In the genomic region with DNA sequence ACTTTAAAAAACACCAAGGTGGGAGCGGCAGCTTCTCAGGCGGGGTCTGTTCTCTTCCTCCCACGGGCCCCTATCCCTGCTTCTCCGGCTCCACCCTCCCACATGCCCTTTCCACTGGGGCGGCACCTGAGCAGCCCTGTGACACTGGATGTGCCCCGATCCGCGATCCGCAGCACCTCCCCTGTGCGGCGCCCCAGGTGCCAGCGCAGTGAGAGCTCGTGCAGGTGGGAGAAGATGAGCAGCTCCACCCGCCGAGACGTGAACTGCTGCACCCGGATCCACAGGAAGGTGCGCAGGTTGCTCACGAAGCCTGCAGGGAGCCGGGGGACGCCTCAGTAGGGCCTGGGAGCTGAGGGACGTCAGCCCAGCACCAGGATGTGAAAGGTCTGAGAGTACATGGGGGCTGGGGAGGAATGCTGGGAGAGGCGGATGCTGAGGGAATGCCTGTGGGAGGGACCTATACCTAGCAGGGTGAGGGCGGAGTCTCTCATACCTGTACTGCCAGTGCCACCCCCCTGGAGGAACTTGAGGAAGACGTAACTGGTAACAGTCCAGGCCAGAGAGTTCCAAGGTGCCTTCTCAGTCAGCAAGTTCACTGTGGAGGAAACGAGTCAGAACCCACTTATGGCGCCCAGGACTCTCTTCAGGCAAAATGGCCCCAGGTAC, we compare ENCODE assay signal across 1 cellular context.
TF ChIP-seq lines count a peak whose summit lies in the region.

No MANE protein-coding gene starts in this region.

TF ChIP-seq in GM23338, 12 proteins besides CTCF, POLR2A, EP300 and RAD21 (continued from another document):
- no peak for TF ChIP-seq REST (IDR thresholded peaks at IDR 0.05; ENCODE audit: unreplicated experiment)
- no peak for TF ChIP-seq EZH2 (IDR thresholded peaks at IDR 0.05; ENCODE audit: low read depth, unreplicated experiment)
- no peak for TF ChIP-seq NANOG (IDR thresholded peaks at IDR 0.05; ENCODE audit: borderline replicate concordance)
- no peak for TF ChIP-seq ZNF331 (CRISPR knock-in tag; IDR thresholded peaks at IDR 0.05; ENCODE audit: low read depth)
- no peak for TF ChIP-seq JUNB (IDR thresholded peaks at IDR 0.05; ENCODE audit: unreplicated experiment)
- no peak for TF ChIP-seq ZNF114 (CRISPR knock-in tag; IDR thresholded peaks at IDR 0.05)
- no peak for TF ChIP-seq EZH2phosphoT487 (IDR thresholded peaks at IDR 0.05; ENCODE audit: unreplicated experiment)
- TF ChIP-seq STAT1 (IDR thresholded peaks at IDR 0.05; ENCODE audit: unreplicated experiment), result no peak
- TF ChIP-seq ZNF462 (CRISPR knock-in tag; IDR thresholded peaks at IDR 0.05), result no peak
- TF ChIP-seq CREB1 (CRISPR knock-in tag; IDR thresholded peaks at IDR 0.05; ENCODE audit: low read depth), result no peak
- TF ChIP-seq POLR2AphosphoS5 (IDR thresholded peaks at IDR 0.05; ENCODE audit: low read depth), result no peak
